In genomic region chr7:82404647-82405046, GRCh38 we compare ENCODE assay signal across 23 cellular contexts. TPM values are rescaled to one million over a fixed set of nuclear protein-coding genes. Genes with fewer than 3 reads are reported as not detected.
"Had no signal": no experiment of that assay in that cellular context is flagged by ENCODE, and none has a peak within 500 bp of the region (broad histone marks: within the 10 kb centered on the region; RNA-seq: fewer than 3 reads in every experiment).

No MANE protein-coding gene starts in this region.

- DNase-seq: IMR-90, Karpas-422, KG1, MM.1S, NCI-H1092 treated with DMSO at 0.1 percent for 48 hours, NCI-H1436, NCI-H187, NCI-H2029, NCI-H2081 treated with DMSO at 0.1 percent for 48 hours, NCI-H2171, NCI-H226, NCI-H446, NCI-H510A, NCI-H524 treated with DMSO at 0.1 percent for 48 hours, NCI-H69, NCI-H774, Right ventricle myocardium superior, RPMI8226, SIG-M5, SK-N-SH, SW 1271 had no signal

- FAIRE-seq: HepG2, RCC 7860 had no signal

- H3K9ac ChIP-seq: SK-N-SH had no signal

- ATAC-seq: HepG2 had no signal

- H3K9me3 ChIP-seq: SK-N-SH had no signal

- H3K4me2 ChIP-seq: SK-N-SH had no signal

RNA-seq across cellular contexts. Expression of gene CACNA2D1, which starts 38.9 kb away (rescaled TPM):
- total RNA-seq: HepG2 had no signal
- polyA plus RNA-seq: HepG2 had no signal
